2 cellular contexts compared by ENCODE assay signal in genomic region chrX:132853040-132853439, GRCh38.
TF ChIP-seq lines count a peak whose summit lies in the region.

No MANE protein-coding gene starts in this region.

TF ChIP-seq in HEK293, 187 proteins besides CTCF, POLR2A, EP300 and RAD21 (continued from another document):
- TF ChIP-seq OSR2 (tag by site-specific recombination; IDR thresholded peaks at IDR 0.05): peak; percentile 77
- no peak for TF ChIP-seq GLI4 (tag by site-specific recombination; IDR thresholded peaks at IDR 0.05)
- TF ChIP-seq ZSCAN5A (tag by site-specific recombination; IDR thresholded peaks at IDR 0.05): no peak

TF ChIP-seq in endothelial cell of umbilical vein, 7 proteins besides CTCF, POLR2A, EP300 and RAD21 (continued from another document):
- TF ChIP-seq JUN (IDR thresholded peaks at IDR 0.05; ENCODE audit: borderline replicate concordance, insufficient read depth, insufficient read length, low read depth): no peak
